8 cellular contexts compared by ENCODE assay signal in genomic region chr4:110005461-110006056, GRCh38.
DNase-seq lines count a peak whose midpoint lies in the region; ATAC-seq and TF ChIP-seq lines count a peak whose summit lies in the region.

No MANE protein-coding gene starts in this region.

- peak; percentile 45 for DNase-seq in AG09319 (ENCODE audit: extremely low read depth, low read depth)
- peak; percentile 28 for DNase-seq in NCI-H1694 treated with DMSO at 0.1 percent for 48 hours (lab: John Stamatoyannopoulos, UW)
- no peak for DNase-seq in left ventricle myocardium superior
- peak; percentile 45 for DNase-seq in smooth muscle cell of the brain vasculature (ENCODE audit: low read depth, low spot score)
- no peak for DNase-seq in activated T-cell treated with anti-CD3 and anti-CD28 coated beads, Interleukin-2, amount 50 U/mL, for 1 hour

- TF ChIP-seq CTCF in AG09319 (IDR thresholded peaks at IDR 0.05; ENCODE audit: low read depth, low read length) (peak; percentile 72), GM12873 (IDR thresholded peaks at IDR 0.05; ENCODE audit: insufficient read depth, low read depth, low read length, missing control alignments) (peak; percentile 64)

- intact Hi-C loops in left ventricle myocardium superior (cut with micrococcal nuclease): no loop called here

- H3K36me3 Mint-ChIP-seq in activated T-helper 17 cell treated with anti-CD3 and anti-CD28 coated beads, Interleukin-2, amount 50 U/mL, for 72 hours (ENCODE audit: low read depth): no peaks in the 10 kb centered on the region

- H3K9me3 Mint-ChIP-seq in activated T-helper 17 cell treated with anti-CD3 and anti-CD28 coated beads, Interleukin-2, amount 50 U/mL, for 72 hours: no peaks in the 10 kb centered on the region

- no peak overlapping the region for H3K4me3 Mint-ChIP-seq in activated T-helper 17 cell treated with anti-CD3 and anti-CD28 coated beads, Interleukin-2, amount 50 U/mL, for 72 hours

- no peak overlapping the region for H3K27ac Mint-ChIP-seq in activated T-helper 17 cell treated with anti-CD3 and anti-CD28 coated beads, Interleukin-2, amount 50 U/mL, for 72 hours

- H3K27me3 Mint-ChIP-seq in activated T-helper 17 cell treated with anti-CD3 and anti-CD28 coated beads, Interleukin-2, amount 50 U/mL, for 72 hours: no peaks in the 10 kb centered on the region

- ATAC-seq in HG02763 (IDR thresholded peaks at IDR 0.05; ENCODE audit: unreplicated experiment): peak; percentile 69
- peak; percentile 75 for ATAC-seq in activated T-helper 17 cell treated with anti-CD3 and anti-CD28 coated beads, Interleukin-2, amount 50 U/mL, for 72 hours (replicated peaks)
- ATAC-seq in left ventricle myocardium superior: peak; percentile 44

- H3K4me1 Mint-ChIP-seq in activated T-helper 17 cell treated with anti-CD3 and anti-CD28 coated beads, Interleukin-2, amount 50 U/mL, for 72 hours: no peaks in the 10 kb centered on the region

Comparison
In these comparisons a context has a peak if more than half of its experiments do, and no peak if none do; other contexts are left out.
1. DNase-seq: peak in AG09319 (single experiment), NCI-H1694 treated with DMSO at 0.1 percent for 48 hours (single experiment) and smooth muscle cell of the brain vasculature (single experiment); none in left ventricle myocardium superior (single experiment) and activated T-cell treated with anti-CD3 and anti-CD28 coated beads, Interleukin-2, amount 50 U/mL, for 1 hour (single experiment).
2. Peak in every context shown above with its lines, with median percentiles within 50 percentile points of each other: ATAC-seq.